ENCODE assay signal across 1 cellular context in genomic region chr2:232073031-232073430, GRCh38.
TF ChIP-seq lines count a peak whose summit lies in the region.

No MANE protein-coding gene starts in this region.

TF ChIP-seq in HepG2, 621 proteins besides CTCF, POLR2A, EP300 and RAD21 (continued from another document):
- TF ChIP-seq ARID5B (CRISPR knock-in tag; IDR thresholded peaks at IDR 0.05) (no peak), ZNF138 (CRISPR knock-in tag; IDR thresholded peaks at IDR 0.05; ENCODE audit: low read depth) (no peak)
